1 cellular context compared by ENCODE assay signal in genomic region chr2:37189452-37190153, GRCh38.
A peak's percentile ranks its signal among the peaks of the same experiment; 100 is the strongest.
TF ChIP-seq lines count a peak whose summit lies in the region.

No MANE protein-coding gene starts in this region.

TF ChIP-seq in HepG2, 621 proteins besides CTCF, POLR2A, EP300 and RAD21 (continued from another document):
- TF ChIP-seq ETV5 (CRISPR knock-in tag; IDR thresholded peaks at IDR 0.05; ENCODE audit: borderline replicate concordance) (peak; percentile 48; the same call in 1 of the 2 replicates), CENPBD1 (CRISPR knock-in tag; IDR thresholded peaks at IDR 0.05; ENCODE audit: borderline replicate concordance, low read depth) (no peak), TFE3 (CRISPR knock-in tag; IDR thresholded peaks at IDR 0.05) (peak; percentile 49; the same call in 1 of the 2 replicates), SOX13 (IDR thresholded peaks at IDR 0.05) (no peak), SOX13 (CRISPR knock-in tag; conservative IDR thresholded peaks at IDR 0.05 in 1 of 2, IDR thresholded peaks at IDR 0.05 in 1 of 2) (peak in 1 of 2 experiments; percentile 65; a peak in 1 of 4 replicates), LRRFIP1 (CRISPR knock-in tag; conservative IDR thresholded peaks at IDR 0.05) (no peak)
